ENCODE assay signal across 8 cellular contexts in genomic region chr4:25861422-25861926, GRCh38.
A peak's percentile ranks its signal among the peaks of the same experiment; 100 is the strongest.
DNase-seq lines count a peak whose midpoint lies in the region; ATAC-seq and TF ChIP-seq lines count a peak whose summit lies in the region.

No MANE protein-coding gene starts in this region.

- peaks cover 17% of the 10 kb centered on the region for H3K36me3 Mint-ChIP-seq in stimulated activated effector memory CD8-positive, alpha-beta T cell treated with anti-CD3 and anti-CD28 coated beads, Interleukin-12 subunit alpha, Interleukin-12 subunit beta, amount 100 ng/mL, for 72 hours

- H3K4me3 ChIP-seq in foreskin fibroblast (ENCODE audit: low read depth in 1 of 2, low read length in 2 of 2), result peak overlapping the region; percentile 46 to 48

- ATAC-seq in stimulated activated effector memory CD8-positive, alpha-beta T cell treated with anti-CD3 and anti-CD28 coated beads, Interleukin-12 subunit alpha, Interleukin-12 subunit beta, amount 100 ng/mL, for 72 hours, result no peak
- no peak for ATAC-seq in HG02981 (IDR thresholded peaks at IDR 0.05; ENCODE audit: unreplicated experiment)

- peak; percentile 83 for DNase-seq in NOMO-1 treated with DMSO at 0.1 percent for 48 hours (lab: John Stamatoyannopoulos, UW; ENCODE audit: unreplicated experiment)
- DNase-seq in NOMO-1 treated with dmso at 0.1 percent for 144 hours (lab: John Stamatoyannopoulos, UW; ENCODE audit: unreplicated experiment), result no peak
- no peak for DNase-seq in foreskin fibroblast
- no peak for DNase-seq in stimulated activated effector memory CD8-positive, alpha-beta T cell treated with anti-CD3 and anti-CD28 coated beads, Interleukin-12 subunit alpha, Interleukin-12 subunit beta, amount 100 ng/mL, for 72 hours (ENCODE audit: low spot score in 2 of 2)
- no peak for DNase-seq in NCI-H2029 treated with DMSO at 0.1 percent for 48 hours (lab: John Stamatoyannopoulos, UW)
- no peak for DNase-seq in GM03348 (ENCODE audit: low spot score)

- H3K27ac ChIP-seq in VCaP, result peak overlapping the region; percentile 75

- peaks cover 58% of the 10 kb centered on the region for H3K4me1 Mint-ChIP-seq in stimulated activated effector memory CD8-positive, alpha-beta T cell treated with anti-CD3 and anti-CD28 coated beads, Interleukin-12 subunit alpha, Interleukin-12 subunit beta, amount 100 ng/mL, for 72 hours

- peak overlapping the region; percentile 100 for H3K27ac Mint-ChIP-seq in stimulated activated effector memory CD8-positive, alpha-beta T cell treated with anti-CD3 and anti-CD28 coated beads, Interleukin-12 subunit alpha, Interleukin-12 subunit beta, amount 100 ng/mL, for 72 hours

- no peak for TF ChIP-seq CTCF in VCaP (conservative IDR thresholded peaks at IDR 0.05)
- TF ChIP-seq CTCF in foreskin fibroblast (IDR thresholded peaks at IDR 0.05; ENCODE audit: low read depth, low read length), result no peak

- H3K9me3 Mint-ChIP-seq in stimulated activated effector memory CD8-positive, alpha-beta T cell treated with anti-CD3 and anti-CD28 coated beads, Interleukin-12 subunit alpha, Interleukin-12 subunit beta, amount 100 ng/mL, for 72 hours, result no peaks in the 10 kb centered on the region

- peak overlapping the region; percentile 100 for H3K4me3 Mint-ChIP-seq in stimulated activated effector memory CD8-positive, alpha-beta T cell treated with anti-CD3 and anti-CD28 coated beads, Interleukin-12 subunit alpha, Interleukin-12 subunit beta, amount 100 ng/mL, for 72 hours
